1 cellular context compared by ENCODE assay signal in genomic region chr10:15096661-15097010, GRCh38.
TF ChIP-seq lines count a peak whose summit lies in the region.

No MANE protein-coding gene starts in this region.

TF ChIP-seq in HepG2, 621 proteins besides CTCF, POLR2A, EP300 and RAD21:
- TF ChIP-seq SIN3B (IDR thresholded peaks at IDR 0.05; ENCODE audit: low read length) (0 out of 2 replicates have a peak, but pooled peaks have one; percentile 27), KLF12 (CRISPR knock-in tag; IDR thresholded peaks at IDR 0.05; ENCODE audit: borderline replicate concordance) (peak; percentile 9; the same call in 1 of the 2 replicates), ELF1 (CRISPR knock-in tag; IDR thresholded peaks at IDR 0.05) (no peak), ETS1 (CRISPR knock-in tag; IDR thresholded peaks at IDR 0.05) (no peak), SNAI1 (CRISPR knock-in tag; IDR thresholded peaks at IDR 0.05; ENCODE audit: borderline replicate concordance) (0 out of 2 replicates have a peak, but pooled peaks have one; percentile 7), ZSCAN30 (CRISPR knock-in tag; IDR thresholded peaks at IDR 0.05) (0 out of 2 replicates have a peak, but pooled peaks have one; percentile 8), ZNF790 (CRISPR knock-in tag; IDR thresholded peaks at IDR 0.05; ENCODE audit: borderline replicate concordance) (0 out of 2 replicates have a peak, but pooled peaks have one; percentile 2), SRF (IDR thresholded peaks at IDR 0.05; ENCODE audit: low read depth, low read length) (0 out of 2 replicates have a peak, but pooled peaks have one; percentile 1)
